Comparison of ENCODE assay signal across 8 cellular contexts in genomic region chr1:18950415-18951026, GRCh38. TPM values are rescaled to one million over a fixed set of nuclear protein-coding genes. Genes with fewer than 3 reads are reported as not detected.
DNase-seq lines count a peak whose midpoint lies in the region; ATAC-seq and TF ChIP-seq lines count a peak whose summit lies in the region.

No MANE protein-coding gene starts in this region.

- peak overlapping the region; percentile 90 to 100 (median 98) for H3K4me2 ChIP-seq in BLaER1 treated with 17β-estradiol and CSF1 and Interleukin-3, amounts not matched to agents 10 nM and 100 nM

- peaks cover 32% of the 10 kb centered on the region for H3K27me3 Mint-ChIP-seq in nephron (ENCODE audit: low read depth)

- H3K4me1 Mint-ChIP-seq in nephron: peaks cover 85% of the 10 kb centered on the region

- peak overlapping the region; percentile 48 to 69 (median 56) for H3K4me3 ChIP-seq in BLaER1 treated with 17β-estradiol and CSF1 and Interleukin-3, amounts not matched to agents 10 nM and 100 nM
- H3K4me3 ChIP-seq in Panc1 (ENCODE audit: low read depth in 2 of 2, low read length in 2 of 2): peak overlapping the region; percentile 71 to 85
- peak overlapping the region; percentile 50 to 60 for H3K4me3 ChIP-seq in duodenal mucosa (ENCODE audit: low read depth in 1 of 2, low read length in 2 of 2)

- CTCF ChIA-PET in Panc1 (lab: Charles Lee): interaction anchor here (0.6 to 1.5 kb wide), 3 partner anchors 12 to 37 kb away, joined by 3 to 4 read pairs (median 4); no protein-coding TSS in a partner anchor

- H3K27ac Mint-ChIP-seq in nephron: peak overlapping the region; percentile 98 to 99 (median 98)

- H3K27me3 ChIP-seq in BLaER1 treated with 17β-estradiol and CSF1 and Interleukin-3, amounts not matched to agents 10 nM and 100 nM: peaks cover 0 to 9% (median 0%) of the 10 kb centered on the region in 11 experiments; a peak in 7 of 22 replicates
- no peaks in the 10 kb centered on the region for H3K27me3 ChIP-seq in Panc1 (ENCODE audit: control insufficient read depth, insufficient read depth, low read length)
- peaks cover 0 to 4% of the 10 kb centered on the region in 2 donors for H3K27me3 ChIP-seq in duodenal mucosa (ENCODE audit: control insufficient read depth in 1 of 2, insufficient read depth in 2 of 2, low read length in 2 of 2)

- in situ Hi-C loops in Panc1 (cut with HindIII; ENCODE audit: low pct_unique_long_range_greater_than_20kb, low sequenced_read_pairs): no loop called here

- H4K20me1 ChIP-seq in BLaER1 treated with 17β-estradiol and CSF1 and Interleukin-3, amounts not matched to agents 10 nM and 100 nM: peaks cover 13 to 70% (median 22%) of the 10 kb centered on the region in 11 experiments; a peak in 20 of 22 replicates

- intact Hi-C loops in Panc1 (cut with micrococcal nuclease; ENCODE audit: unreplicated experiment): loop anchor here (5.0 to 10.0 kb wide), 3 partner anchors 38 to 124 kb away; no protein-coding TSS in a partner anchor

- BruUV-seq in Panc1 (replicated peaks; lab: Mats Ljungman, UMichigan): no TSS peak

- H3K36me3 Mint-ChIP-seq in nephron (ENCODE audit: low read depth): no peaks in the 10 kb centered on the region

- DNase-seq in Panc1 (ENCODE audit: low read depth, low spot score): no peak
- no peak for DNase-seq in germinal center (ENCODE audit: low spot score)
- DNase-seq in NCI-H1092 (lab: John Stamatoyannopoulos, UW): no peak
- DNase-seq in NCI-H446 (lab: John Stamatoyannopoulos, UW): no peak
- no peak for DNase-seq in hippocampal formation (lab: John Stamatoyannopoulos, UW)

- H3K4me1 ChIP-seq in BLaER1 treated with 17β-estradiol and CSF1 and Interleukin-3, amounts not matched to agents 10 nM and 100 nM: peaks cover 96 to 100% (median 100%) of the 10 kb centered on the region in 10 experiments
- peaks cover 75% of the 10 kb centered on the region for H3K4me1 ChIP-seq in Panc1 (ENCODE audit: control insufficient read depth, insufficient read depth, low read length)
- H3K4me1 ChIP-seq in duodenal mucosa (ENCODE audit: control insufficient read depth in 1 of 2, insufficient read depth in 2 of 2, low read length in 2 of 2): peaks cover 39 to 77% of the 10 kb centered on the region in 2 donors

- H3K9me3 Mint-ChIP-seq in nephron: no peaks in the 10 kb centered on the region

- H3K9ac ChIP-seq in BLaER1 treated with 17β-estradiol and CSF1 and Interleukin-3, amounts not matched to agents 10 nM and 100 nM: peak overlapping the region; percentile 75 to 85 (median 80)
- H3K9ac ChIP-seq in duodenal mucosa (ENCODE audit: low read depth in 1 of 2, low read length in 2 of 2): peak overlapping the region; percentile 39 to 69

- peak; percentile 30 for ATAC-seq in Panc1

- H3K9me3 ChIP-seq in BLaER1 treated with 17β-estradiol and CSF1 and Interleukin-3, amounts not matched to agents 10 nM and 100 nM (replicated peaks in 1 of 11): no peaks in the 10 kb centered on the region
- H3K9me3 ChIP-seq in Panc1 (ENCODE audit: control insufficient read depth, insufficient read depth, low read depth, low read length) (no peaks in the 10 kb centered on the region), duodenal mucosa (ENCODE audit: control insufficient read depth in 1 of 2, low read length in 2 of 2) (no peaks in the 10 kb centered on the region)

- no peak for TF ChIP-seq CTCF in Panc1 (IDR thresholded peaks at IDR 0.05)
- no peak for TF ChIP-seq CTCF in nephron (IDR thresholded peaks at IDR 0.05; ENCODE audit: unreplicated experiment in 3 of 3)

- peak overlapping the region; percentile 61 to 73 (median 73) for H3K4me3 Mint-ChIP-seq in nephron

- POLR2A ChIA-PET in Panc1 (lab: Charles Lee): interaction anchor here (0.7 kb wide), 1 partner anchor 9 kb away, joined by 3 read pairs; no protein-coding TSS in a partner anchor

- peak overlapping the region; percentile 76 to 93 (median 88) for H3K27ac ChIP-seq in BLaER1 treated with 17β-estradiol and CSF1 and Interleukin-3, amounts not matched to agents 10 nM and 100 nM
- H3K27ac ChIP-seq in Panc1 (ENCODE audit: low read length): peak overlapping the region; percentile 89
- peak overlapping the region; percentile 78 for H3K27ac ChIP-seq in duodenal mucosa (ENCODE audit: low read depth, low read length)

- no peaks in the 10 kb centered on the region; a peak in 1 of 22 replicates for H3K36me3 ChIP-seq in BLaER1 treated with 17β-estradiol and CSF1 and Interleukin-3, amounts not matched to agents 10 nM and 100 nM
- H3K36me3 ChIP-seq in Panc1 (ENCODE audit: control insufficient read depth, insufficient read depth, low read length) (no peaks in the 10 kb centered on the region), duodenal mucosa (ENCODE audit: control insufficient read depth in 1 of 2, insufficient read depth in 2 of 2, low read length in 2 of 2) (no peaks in the 10 kb centered on the region)

RNA-seq across cellular contexts. Expression of gene IFFO2, which starts 6.0 kb away (rescaled TPM):
- total RNA-seq in Panc1 (2021; ENCODE audit: unreplicated experiment): 59.4 TPM
- 53.4 TPM for polyA plus RNA-seq in Panc1 (2012; ENCODE audit: insufficient read length)

RNA-seq across cellular contexts. Expression of gene ALDH4A1, which starts 48.2 kb away (rescaled TPM):
- 21.7 TPM for total RNA-seq in Panc1 (2021; ENCODE audit: unreplicated experiment)
- polyA plus RNA-seq in Panc1 (2012; ENCODE audit: insufficient read length): 41.3 TPM
